ENCODE assay signal across 8 cellular contexts in the genomic region with DNA sequence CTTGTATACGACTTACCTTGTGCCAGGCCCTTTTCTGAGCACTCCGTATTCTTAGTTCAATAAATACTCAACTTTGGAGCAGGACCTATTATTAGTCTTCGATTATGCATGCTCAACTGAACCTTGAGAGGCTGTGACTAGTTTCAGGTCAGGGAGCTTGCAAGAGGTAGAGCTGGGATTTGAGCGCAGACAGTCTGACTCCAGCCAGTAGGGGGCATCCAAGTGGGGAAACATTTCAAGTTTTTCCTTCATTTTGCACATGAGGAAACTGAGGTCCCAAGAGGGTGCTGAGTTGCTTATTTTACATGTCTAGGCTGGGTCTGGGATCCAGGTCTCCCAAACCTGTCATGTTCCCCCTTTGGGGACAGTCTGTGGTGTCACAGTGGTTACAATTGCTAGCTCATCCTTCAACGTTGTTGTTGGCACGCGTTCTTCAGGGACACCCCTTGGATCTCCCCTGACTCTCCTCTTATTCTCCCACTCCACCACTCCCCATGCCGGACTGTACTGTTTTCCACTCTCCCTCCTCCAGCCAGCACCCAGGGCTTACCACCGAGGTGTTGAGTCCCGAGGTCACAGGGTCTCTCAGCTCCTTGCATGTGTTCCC. TPM values are rescaled to one million over a fixed set of nuclear protein-coding genes. Genes with fewer than 3 reads are reported as not detected.
DNase-seq lines count a peak whose midpoint lies in the region; ATAC-seq and TF ChIP-seq lines count a peak whose summit lies in the region.

No MANE protein-coding gene starts in this region.

- ATAC-seq in body of pancreas (no peak), HG03175 (IDR thresholded peaks at IDR 0.05; ENCODE audit: unreplicated experiment) (no peak)
- no peak for ATAC-seq in natural killer cell treated with Interleukin-12 subunit alpha and Interleukin-12 subunit beta and Interleukin-15 and Interleukin-18, amount 100 ng/mL, for 72 hours

- no peak overlapping the region for H3K27ac ChIP-seq in body of pancreas

- peak overlapping the region; percentile 44 for H3K4me3 Mint-ChIP-seq in natural killer cell treated with Interleukin-12 subunit alpha and Interleukin-12 subunit beta and Interleukin-15 and Interleukin-18, amount 100 ng/mL, for 72 hours

- peak overlapping the region in 1 of 2 donors; percentile 36 for H3K27ac Mint-ChIP-seq in natural killer cell treated with Interleukin-12 subunit alpha and Interleukin-12 subunit beta and Interleukin-15 and Interleukin-18, amount 100 ng/mL, for 72 hours

- H3K27me3 ChIP-seq in body of pancreas: no peaks in the 10 kb centered on the region

- intact Hi-C loops in body of pancreas (cut with DNase I) (no loop called here), lower leg skin (cut with DNase I; ENCODE audit: low total_unique reads) (no loop called here)

- TF ChIP-seq CTCF in body of pancreas (IDR thresholded peaks at IDR 0.05): peak in 6 of 7 experiments; percentile 22 to 48 (median 40)
- TF ChIP-seq CTCF in lower leg skin (IDR thresholded peaks at IDR 0.05): no peak

- TF ChIP-seq POLR2A in body of pancreas (IDR thresholded peaks at IDR 0.05) (no peak), lower leg skin (IDR thresholded peaks at IDR 0.05) (no peak)

- no peaks in the 10 kb centered on the region for H3K9me3 ChIP-seq in body of pancreas

- H3K36me3 Mint-ChIP-seq in natural killer cell treated with Interleukin-12 subunit alpha and Interleukin-12 subunit beta and Interleukin-15 and Interleukin-18, amount 100 ng/mL, for 72 hours: no peaks in the 10 kb centered on the region

- no peaks in the 10 kb centered on the region for H3K36me3 ChIP-seq in body of pancreas (replicated peaks in 1 of 2; ENCODE audit: insufficient read depth in 1 of 2, low read depth in 2 of 2)

- peaks cover 5% of the 10 kb centered on the region for H3K4me1 ChIP-seq in body of pancreas

- H3K27me3 Mint-ChIP-seq in natural killer cell treated with Interleukin-12 subunit alpha and Interleukin-12 subunit beta and Interleukin-15 and Interleukin-18, amount 100 ng/mL, for 72 hours: peaks cover under 1 to 2% of the 10 kb centered on the region in 2 donors

- no peaks in the 10 kb centered on the region for H3K9me3 Mint-ChIP-seq in natural killer cell treated with Interleukin-12 subunit alpha and Interleukin-12 subunit beta and Interleukin-15 and Interleukin-18, amount 100 ng/mL, for 72 hours

- 35 to 37% methylated on average over 5 to 9 of the region's 10 CpGs for WGBS in body of pancreas, 2 donors
- 62 to 65% methylated on average over 6 to 10 of the region's 10 CpGs for WGBS in lower leg skin, 2 donors

- peaks cover 14 to 26% of the 10 kb centered on the region in 2 donors for H3K4me1 Mint-ChIP-seq in natural killer cell treated with Interleukin-12 subunit alpha and Interleukin-12 subunit beta and Interleukin-15 and Interleukin-18, amount 100 ng/mL, for 72 hours (ENCODE audit: low read depth in 2 of 2)

- no peak overlapping the region for H3K4me3 ChIP-seq in body of pancreas
- H3K4me3 ChIP-seq in lower leg skin (ENCODE audit: low read depth, poor library complexity, severe bottlenecking): no peak overlapping the region

- DNase-seq in activated naive CD4-positive, alpha-beta T cell treated with Interleukin-2 at 50 U/mL for 16 hours: peak; percentile 34
- no peak for DNase-seq in activated naive CD4-positive, alpha-beta T cell (lab: John Stamatoyannopoulos, UW)
- DNase-seq in NCI-H345 (lab: John Stamatoyannopoulos, UW) (peak; percentile 22), body of pancreas (peak; percentile 28 to 44 (median 30)), lower leg skin (ENCODE audit: low spot score in 2 of 2) (no peak)
- DNase-seq in natural killer cell treated with Interleukin-12 subunit alpha and Interleukin-12 subunit beta and Interleukin-15 and Interleukin-18, amount 100 ng/mL, for 72 hours (ENCODE audit: low spot score): no peak
- no peak for DNase-seq in activated CD4-positive, CD25-positive, alpha-beta regulatory T cell treated with anti-CD3 and anti-CD28 coated beads, Interleukin-2, amount 50 U/mL, for 72 hours

RNA-seq across cellular contexts. Expression of gene PRICKLE3, which starts 6.7 kb away (rescaled TPM):
- 10 to 100 TPM in 1 of 2 donors, 1 to 10 TPM in 1; 7.5 to 13.2 TPM for total RNA-seq in body of pancreas
- 10 to 100 TPM; 13.1 to 16.0 TPM for total RNA-seq in natural killer cell treated with Interleukin-12 subunit alpha and Interleukin-12 subunit beta and Interleukin-15 and Interleukin-18, amount 100 ng/mL, for 72 hours
- total RNA-seq in lower leg skin: 10 to 100 TPM; 18.8 to 58.9 (median 33.4) TPM

RNA-seq across cellular contexts. Expression of gene SYP, which starts 7.2 kb away (rescaled TPM):
- total RNA-seq in body of pancreas (1 to 10 TPM; 5.4 to 6.6 TPM), lower leg skin (1 to 10 TPM in 2 of 4 donors, under 1 TPM in 2; 0.88 to 4.8 (median 1.7) TPM)
- total RNA-seq in natural killer cell treated with Interleukin-12 subunit alpha and Interleukin-12 subunit beta and Interleukin-15 and Interleukin-18, amount 100 ng/mL, for 72 hours: 1 to 10 TPM in 1 of 2 donors, under 1 TPM in 1; 0.84 to 1.7 TPM

RNA-seq across cellular contexts. Expression of gene PLP2, which starts 21.1 kb away (rescaled TPM):
- total RNA-seq in body of pancreas: 10 to 100 TPM; 19.4 to 30.1 TPM
- 10 to 100 TPM; 50.6 to 54.0 TPM for total RNA-seq in natural killer cell treated with Interleukin-12 subunit alpha and Interleukin-12 subunit beta and Interleukin-15 and Interleukin-18, amount 100 ng/mL, for 72 hours
- total RNA-seq in lower leg skin: 100 to 1,000 TPM; 126 to 132 (median 130) TPM

RNA-seq across cellular contexts. Expression of gene MAGIX, which starts 30.3 kb away (rescaled TPM):
- total RNA-seq in body of pancreas: 10 to 100 TPM; 13.2 to 40.9 TPM
- total RNA-seq in natural killer cell treated with Interleukin-12 subunit alpha and Interleukin-12 subunit beta and Interleukin-15 and Interleukin-18, amount 100 ng/mL, for 72 hours: 1 to 10 TPM; 1.2 to 1.3 TPM
- 10 to 100 TPM in 2 of 4 donors, 1 to 10 TPM in 2; 6.8 to 16.5 (median 10.3) TPM for total RNA-seq in lower leg skin

RNA-seq across cellular contexts. Expression of gene CACNA1F, which starts 40.3 kb away (rescaled TPM):
- total RNA-seq in body of pancreas (under 1 TPM in 1 of 2 donors, not detected in 1; 0.26 TPM), lower leg skin (under 1 TPM in 3 of 4 donors, not detected in 1; 0.06 to 0.76 (median 0.15) TPM)
- total RNA-seq in natural killer cell treated with Interleukin-12 subunit alpha and Interleukin-12 subunit beta and Interleukin-15 and Interleukin-18, amount 100 ng/mL, for 72 hours: under 1 TPM in 1 of 2 donors, not detected in 1; 0.14 TPM

Comparison
In these comparisons a context has a peak if more than half of its experiments do, and no peak if none do; other contexts are left out.
1. DNase-seq: peak in activated naive CD4-positive, alpha-beta T cell treated with Interleukin-2 at 50 U/mL for 16 hours (single experiment), NCI-H345 (single experiment) and body of pancreas (4 of 4); none in activated naive CD4-positive, alpha-beta T cell (0 of 4), natural killer cell treated with Interleukin-12 subunit alpha and Interleukin-12 subunit beta and Interleukin-15 and Interleukin-18, amount 100 ng/mL, for 72 hours (single experiment), lower leg skin (0 of 2) and activated CD4-positive, CD25-positive, alpha-beta regulatory T cell treated with anti-CD3 and anti-CD28 coated beads, Interleukin-2, amount 50 U/mL, for 72 hours (single experiment).
2. CTCF ChIP-seq: peak in body of pancreas (6 of 7); none in lower leg skin (0 of 3).